17 cellular contexts compared by ENCODE assay signal in the genomic region with DNA sequence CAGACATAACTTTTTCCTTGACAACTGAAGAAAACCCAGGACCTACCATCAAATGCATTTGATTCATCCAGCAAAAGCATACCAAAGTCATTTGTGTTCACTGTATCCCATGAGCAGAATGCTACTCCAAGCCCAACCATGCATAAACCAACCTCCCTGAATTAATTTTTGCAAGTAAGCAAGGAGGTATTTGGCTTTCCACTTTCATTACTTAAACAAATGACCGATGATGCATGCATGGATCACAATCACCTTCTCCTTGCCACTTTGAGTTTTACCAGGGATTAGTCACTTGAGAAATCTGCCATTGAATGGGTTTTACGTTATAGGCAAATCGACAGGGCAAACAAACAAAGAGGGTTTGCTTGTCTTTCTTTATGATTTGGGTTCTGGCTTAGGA.
DNase-seq lines count a peak whose midpoint lies in the region; TF ChIP-seq lines count a peak whose summit lies in the region.
"Had no signal": no experiment of that assay in that cellular context is flagged by ENCODE, and none has a peak within 500 bp of the region (broad histone marks: within the 10 kb centered on the region; RNA-seq: fewer than 3 reads in every experiment).

No MANE protein-coding gene starts in this region.

- TF ChIP-seq CTCF in H9 (conservative IDR thresholded peaks at IDR 0.05) = no peak

- WGBS in mesenchymal stem cell = 17% methylated on average over 2 of the region's 3 CpGs
- no CpG with 5 or more reads among the region's 3 CpGs for WGBS in H9 (ENCODE audit: extremely low coverage, insufficient read length, low lambda C conversion rate)

- H3K4me3 Mint-ChIP-seq in H9 = no peak overlapping the region
- H3K4me3 Mint-ChIP-seq: activated CD4-positive, alpha-beta memory T cell treated with anti-CD3 and anti-CD28 coated beads for 36 hours; T-helper 2 cell treated with Interferon-gamma antibody and Interleukin-4, amounts not matched to agents 5 μg/mL and 100 μg/mL, for 36 hours had no signal

- H4K20me1 ChIP-seq in H9 (ENCODE audit: control insufficient read depth, insufficient read depth, insufficient read length) = no peaks in the 10 kb centered on the region

- DNase-seq in DMS79 treated with DMSO at 0.1 percent for 48 hours (lab: John Stamatoyannopoulos, UW) (peak; percentile 79), MG63 (peak; percentile 67), dedifferentiated amniotic fluid mesenchymal stem cell (ENCODE audit: extremely low spot score) (peak; percentile 84), mesenchymal stem cell (peak; percentile 60), RPMI8226 (no peak), H9 (no peak), NCI-H82 treated with DMSO at 0.1 percent for 48 hours (lab: John Stamatoyannopoulos, UW; ENCODE audit: unreplicated experiment) (no peak), DMS153 treated with DMSO at 0.1 percent for 48 hours (lab: John Stamatoyannopoulos, UW; ENCODE audit: unreplicated experiment) (no peak)
- DNase-seq: activated CD4-positive, alpha-beta memory T cell treated with anti-CD3 and anti-CD28 coated beads for 36 hours; activated effector memory CD4-positive, alpha-beta T cell treated with anti-CD3 and anti-CD28 coated beads, Interleukin-2, amount 50 U/mL, for 16 hours; cerebellar nuclear complex; COR-L47; MV-4-11; NCI-H2171 treated with DMSO at 0.1 percent for 48 hours; OCI-M1 had no signal

- H3K9me3 ChIP-seq in MG63 = no peaks in the 10 kb centered on the region
- no peaks in the 10 kb centered on the region for H3K9me3 ChIP-seq in mesenchymal stem cell (ENCODE audit: control insufficient read depth, low read length)
- H3K9me3 ChIP-seq in H9 (ENCODE audit: control insufficient read depth, low read depth, low read length) = no peaks in the 10 kb centered on the region

- peak overlapping the region in 1 of 3 experiments; percentile 55; a peak in 1 of 7 replicates for H3K27ac Mint-ChIP-seq in H9
- H3K27ac Mint-ChIP-seq: activated CD4-positive, alpha-beta memory T cell treated with anti-CD3 and anti-CD28 coated beads for 36 hours; T-helper 2 cell treated with Interferon-gamma antibody and Interleukin-4, amounts not matched to agents 5 μg/mL and 100 μg/mL, for 36 hours had no signal

- H3K23ac ChIP-seq in mesenchymal stem cell (ENCODE audit: low read length in 2 of 2) = no peak overlapping the region
- no peak overlapping the region for H3K23ac ChIP-seq in H9 (ENCODE audit: insufficient read length, low read depth, low read length)

- H3K4ac ChIP-seq in mesenchymal stem cell (ENCODE audit: low read depth in 1 of 2, low read length in 2 of 2) = no peak overlapping the region
- no peak overlapping the region for H3K4ac ChIP-seq in H9 (ENCODE audit: low read depth, low read length)

- no peak overlapping the region for H3K56ac ChIP-seq in H9 (ENCODE audit: insufficient read length, low read depth, low read length)

- H3K9me3 Mint-ChIP-seq in H9 = no peaks in the 10 kb centered on the region
- H3K9me3 Mint-ChIP-seq: activated CD4-positive, alpha-beta memory T cell treated with anti-CD3 and anti-CD28 coated beads for 36 hours; T-helper 2 cell treated with Interferon-gamma antibody and Interleukin-4, amounts not matched to agents 5 μg/mL and 100 μg/mL, for 36 hours had no signal

- H3K27me3 ChIP-seq in MG63 = no peaks in the 10 kb centered on the region
- no peaks in the 10 kb centered on the region for H3K27me3 ChIP-seq in mesenchymal stem cell (ENCODE audit: control insufficient read depth in 1 of 2, insufficient read depth in 1 of 2, low read length in 2 of 2)
- no peaks in the 10 kb centered on the region for H3K27me3 ChIP-seq in H9 (ENCODE audit: insufficient read depth, low read length)

- no peak overlapping the region for H2BK20ac ChIP-seq in H9 (ENCODE audit: low read depth, low read length, poor library complexity, severe bottlenecking)

- no peak overlapping the region for H2BK12ac ChIP-seq in mesenchymal stem cell (ENCODE audit: low read length in 2 of 2)
- H2BK12ac ChIP-seq in H9 (ENCODE audit: insufficient read length, low read depth, low read length) = no peak overlapping the region

- no peaks in the 10 kb centered on the region; the same call in 1 of the 2 replicates for H3K36me3 ChIP-seq in MG63
- no peaks in the 10 kb centered on the region for H3K36me3 ChIP-seq in mesenchymal stem cell (ENCODE audit: control insufficient read depth in 1 of 2, insufficient read depth in 2 of 2, low read depth in 1 of 2, low read length in 2 of 2)

- H3T11ph ChIP-seq in H9 (ENCODE audit: low read length) = no peak overlapping the region

- H2BK120ac ChIP-seq in mesenchymal stem cell (ENCODE audit: low read depth, low read length) (no peak overlapping the region), H9 (ENCODE audit: low read depth, low read length, poor library complexity, severe bottlenecking) (no peak overlapping the region)

- H3K4me2 ChIP-seq in mesenchymal stem cell (ENCODE audit: low read length, poor library complexity, severe bottlenecking) (no peak overlapping the region), H9 (ENCODE audit: insufficient read depth, insufficient read length, low read length) (no peak overlapping the region)
- H3K4me2 ChIP-seq: smooth muscle cell had no signal

- peak overlapping the region; percentile 65 for H3K27ac ChIP-seq in mesenchymal stem cell (ENCODE audit: low read length, poor library complexity, severe bottlenecking)
- H3K27ac ChIP-seq in H9 (ENCODE audit: insufficient read length, low read depth, low read length) = no peak overlapping the region

- no peak overlapping the region for H2BK5ac ChIP-seq in mesenchymal stem cell (ENCODE audit: low read depth, low read length, poor library complexity, severe bottlenecking)
- no peak overlapping the region for H2BK5ac ChIP-seq in H9 (ENCODE audit: insufficient read length, low read length)

- H3K79me1 ChIP-seq in mesenchymal stem cell (replicated peaks; ENCODE audit: low read length, poor library complexity, severe bottlenecking) = peaks cover 2% of the 10 kb centered on the region
- H3K79me1 ChIP-seq in H9 (ENCODE audit: insufficient read depth, low read depth, low read length, poor library complexity, severe bottlenecking) = no peaks in the 10 kb centered on the region

- H4K8ac ChIP-seq in mesenchymal stem cell (ENCODE audit: low read length) = no peak overlapping the region
- no peak overlapping the region for H4K8ac ChIP-seq in H9 (replicated peaks; ENCODE audit: insufficient read length, low read depth, low read length)

- no peak overlapping the region for H3K14ac ChIP-seq in mesenchymal stem cell (ENCODE audit: low read length in 2 of 2)
- no peak overlapping the region for H3K14ac ChIP-seq in H9 (ENCODE audit: insufficient read depth, low read length)

- H3K27me3 Mint-ChIP-seq in H9 (ENCODE audit: low read depth) = no peaks in the 10 kb centered on the region
- H3K27me3 Mint-ChIP-seq: activated CD4-positive, alpha-beta memory T cell treated with anti-CD3 and anti-CD28 coated beads for 36 hours had no signal

- H2BK15ac ChIP-seq in mesenchymal stem cell (ENCODE audit: low read depth, poor library complexity, severe bottlenecking) (no peak overlapping the region), H9 (ENCODE audit: low read depth, low read length) (no peak overlapping the region)

- H3K4me1 Mint-ChIP-seq in H9 = peaks cover 7 to 9% of the 10 kb centered on the region in 2 experiments

- H3K79me2 ChIP-seq in H9 (ENCODE audit: insufficient read depth, low read length) = no peaks in the 10 kb centered on the region

- H3K36me3 Mint-ChIP-seq in H9 (ENCODE audit: insufficient read depth in 1 of 3, low read depth in 3 of 3) = no peaks in the 10 kb centered on the region
- H3K36me3 Mint-ChIP-seq: activated CD4-positive, alpha-beta memory T cell treated with anti-CD3 and anti-CD28 coated beads for 36 hours had no signal

- no peak overlapping the region for H4K5ac ChIP-seq in H9 (ENCODE audit: insufficient read length, low read depth, low read length)

- H2AFZ ChIP-seq in mesenchymal stem cell (ENCODE audit: low read depth, low read length) = no peak overlapping the region
- H2AFZ ChIP-seq in H9 (ENCODE audit: low read length) = no peak overlapping the region

- no peaks in the 10 kb centered on the region for H3K23me2 ChIP-seq in H9 (ENCODE audit: insufficient read length, low read depth, low read length, poor library complexity, severe bottlenecking)

- H3K9ac ChIP-seq in mesenchymal stem cell (ENCODE audit: low read length) (no peak overlapping the region), H9 (ENCODE audit: extremely low read depth, insufficient read length, low read length) (no peak overlapping the region)

- no peak overlapping the region for H3K4me3 ChIP-seq in MG63
- no peak overlapping the region for H3K4me3 ChIP-seq in mesenchymal stem cell (ENCODE audit: insufficient read depth in 1 of 2, low read depth in 1 of 2, low read length in 2 of 2)
- H3K4me3 ChIP-seq: smooth muscle cell had no signal

- H3K4me1 ChIP-seq in mesenchymal stem cell (ENCODE audit: control insufficient read depth, insufficient read depth, low read depth, low read length) = peaks cover 3% of the 10 kb centered on the region
- H3K4me1 ChIP-seq in H9 (ENCODE audit: insufficient read depth, low read length) = no peaks in the 10 kb centered on the region

- H3K18ac ChIP-seq in mesenchymal stem cell (ENCODE audit: low read depth in 1 of 2, low read length in 2 of 2) (no peak overlapping the region), H9 (ENCODE audit: insufficient read length, low read depth, low read length) (no peak overlapping the region)

- H4K91ac ChIP-seq in mesenchymal stem cell (ENCODE audit: low read length) (no peak overlapping the region), H9 (ENCODE audit: insufficient read length, low read depth, low read length) (no peak overlapping the region)

- H2AK5ac ChIP-seq in mesenchymal stem cell (ENCODE audit: low read length, severe bottlenecking) = no peak overlapping the region
- no peak overlapping the region for H2AK5ac ChIP-seq in H9 (ENCODE audit: insufficient read length, low read length)

Comparison
In these comparisons a context has a peak if more than half of its experiments do, and no peak if none do; other contexts are left out.
1. DNase-seq: peak in DMS79 treated with DMSO at 0.1 percent for 48 hours (single experiment), MG63 (single experiment), dedifferentiated amniotic fluid mesenchymal stem cell (single experiment) and mesenchymal stem cell (single experiment); none in RPMI8226 (single experiment), H9 (single experiment), NCI-H82 treated with DMSO at 0.1 percent for 48 hours (single experiment) and DMS153 treated with DMSO at 0.1 percent for 48 hours (single experiment).